ENCODE assay signal across 11 cellular contexts in the genomic region with DNA sequence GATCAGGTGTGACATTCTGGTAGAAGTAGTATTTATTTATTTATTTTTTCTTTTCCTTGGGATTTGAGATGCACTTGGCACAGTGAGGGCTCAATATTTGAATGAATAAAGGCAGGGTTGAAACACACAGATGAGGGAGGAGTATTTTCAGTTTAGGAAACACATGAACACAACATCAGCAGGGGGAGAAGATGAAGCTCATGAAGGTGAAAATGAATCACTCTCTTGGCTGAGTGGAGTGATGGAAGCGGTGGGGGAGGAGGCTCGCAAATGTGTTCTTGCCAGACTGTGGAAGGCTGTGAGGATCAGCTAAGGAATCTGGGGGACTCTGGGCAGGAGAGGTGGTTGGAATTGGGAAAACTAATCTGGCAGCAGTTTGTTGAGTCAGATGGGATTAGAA. TPM values are rescaled to one million over a fixed set of nuclear protein-coding genes. Genes with fewer than 3 reads are reported as not detected.
DNase-seq lines count a peak whose midpoint lies in the region; ATAC-seq and TF ChIP-seq lines count a peak whose summit lies in the region.
"Had no signal": no experiment of that assay in that cellular context is flagged by ENCODE, and none has a peak within 500 bp of the region (broad histone marks: within the 10 kb centered on the region; RNA-seq: fewer than 3 reads in every experiment).

No MANE protein-coding gene starts in this region.

- intact Hi-C loops in PC-3 (cut with micrococcal nuclease) (loop anchor here (10.0 kb wide), 1 partner anchor 48 kb away; no protein-coding TSS in a partner anchor), prostate gland (cut with DNase I) (no loop called here)

- H3K79me2 ChIP-seq in PC-3 (ENCODE audit: low read length): peaks cover 39% of the 10 kb centered on the region

- TF ChIP-seq CTCF in PC-3 (conservative IDR thresholded peaks at IDR 0.05; ENCODE audit: low read depth, low read length): no peak
- no peak for TF ChIP-seq CTCF in gastroesophageal sphincter (IDR thresholded peaks at IDR 0.05)
- no peak for TF ChIP-seq CTCF in prostate gland (IDR thresholded peaks at IDR 0.05)

- H3K36me3 ChIP-seq in PC-3 (ENCODE audit: low read depth, low read length) (no peaks in the 10 kb centered on the region), gastroesophageal sphincter (no peaks in the 10 kb centered on the region), prostate gland (no peaks in the 10 kb centered on the region)

- H3F3A ChIP-seq in PC-3 (ENCODE audit: low read length, unreplicated experiment): no peaks in the 10 kb centered on the region

- H3K9me2 ChIP-seq in PC-3 (replicated peaks; ENCODE audit: low read length): no peaks in the 10 kb centered on the region

- H3K9me3 ChIP-seq in PC-3 (ENCODE audit: low read length) (no peaks in the 10 kb centered on the region), gastroesophageal sphincter (no peaks in the 10 kb centered on the region), prostate gland (no peaks in the 10 kb centered on the region)

- ATAC-seq in PC-3: peak; percentile 40
- ATAC-seq in gastroesophageal sphincter: peak; percentile 85
- no peak for ATAC-seq in HG03097 (IDR thresholded peaks at IDR 0.05; ENCODE audit: low FRiP score, unreplicated experiment)

- no peak for TF ChIP-seq EP300 in gastroesophageal sphincter (IDR thresholded peaks at IDR 0.05)

- 0 out of 2 replicates have a peak overlapping the region, but pooled peaks have one; percentile 31 for H3K4me2 ChIP-seq in PC-3 (ENCODE audit: low read length)

- H3K27me3 ChIP-seq in PC-3 (ENCODE audit: low read length): no peaks in the 10 kb centered on the region
- H3K27me3 ChIP-seq in gastroesophageal sphincter: no peaks in the 10 kb centered on the region
- no peaks in the 10 kb centered on the region for H3K27me3 ChIP-seq in prostate gland (replicated peaks; ENCODE audit: insufficient read depth)

- TF ChIP-seq POLR2A in gastroesophageal sphincter (IDR thresholded peaks at IDR 0.05) (no peak), prostate gland (IDR thresholded peaks at IDR 0.05) (no peak)

- DNase-seq in Daoy (ENCODE audit: low read depth) (peak; percentile 17), PC-3 (peak; percentile 42), prostate gland (ENCODE audit: low spot score) (no peak), mucosa of gallbladder (ENCODE audit: low spot score) (no peak), substantia nigra (lab: John Stamatoyannopoulos, UW) (no peak), DMS79 (lab: John Stamatoyannopoulos, UW) (no peak)
- DNase-seq: activated gamma-delta T cell treated with Interleukin-2 at 50 U/mL for 16 hours, NCI-H146, small intestine had no signal

- H3K4me1 ChIP-seq in PC-3 (ENCODE audit: insufficient read depth, low read length) (peaks cover 61% of the 10 kb centered on the region), gastroesophageal sphincter (peaks cover 33 to 78% (median 48%) of the 10 kb centered on the region in 3 donors), prostate gland (replicated peaks) (no peaks in the 10 kb centered on the region)

- H4K20me1 ChIP-seq in PC-3 (ENCODE audit: low read length): no peaks in the 10 kb centered on the region

- BruUV-seq in PC-3 (replicated peaks; lab: Mats Ljungman, UMichigan): no TSS peak

- WGBS in gastroesophageal sphincter (ENCODE audit: low coverage in 1 of 2), 2 donors: 24 to 44% methylated on average over 2 of the region's 2 CpGs
- 74% methylated on average over 2 of the region's 2 CpGs for WGBS in prostate gland

- POLR2A ChIA-PET in PC-3 (lab: Charles Lee; ENCODE audit: unreplicated experiment): interaction anchor here (0.6 kb wide), 1 partner anchor 80 kb away, joined by 3 read pairs; no protein-coding TSS in a partner anchor

- no peak overlapping the region for H3K9ac ChIP-seq in PC-3 (ENCODE audit: low read length)

- CTCF ChIA-PET in PC-3 (lab: Charles Lee): no interaction called here

- no peak overlapping the region for H3K4me3 ChIP-seq in PC-3 (ENCODE audit: low read length)
- H3K4me3 ChIP-seq in gastroesophageal sphincter: no peak overlapping the region
- no peak overlapping the region for H3K4me3 ChIP-seq in prostate gland

- H2AFZ ChIP-seq in PC-3 (ENCODE audit: low read length): no peak overlapping the region

- no peak overlapping the region for H3K27ac ChIP-seq in PC-3 (ENCODE audit: low read length)
- H3K27ac ChIP-seq in gastroesophageal sphincter: peak overlapping the region in 3 of 4 donors; percentile 61 to 75 (median 69)
- peak overlapping the region; percentile 3 to 19 for H3K27ac ChIP-seq in prostate gland
- H3K27ac ChIP-seq in substantia nigra (ENCODE audit: low read depth, low read length, poor library complexity, severe bottlenecking): no peak overlapping the region

RNA-seq across cellular contexts. Expression of a gene that starts 55.3 kb away (rescaled TPM):
- total RNA-seq in Daoy (2014; rRNA removed; shearing (Covaris generic)): 7.7 and 9.4 TPM in 2 replicates
- total RNA-seq in PC-3 (2014; rRNA removed) (9.0 and 12.0 TPM in 2 replicates), gastroesophageal sphincter (100 to 1,000 TPM; 153 to 404 (median 215) TPM), prostate gland (10 to 100 TPM; 30.3 to 69.6 TPM), mucosa of gallbladder (52.2 TPM)

Comparison
In these comparisons a context has a peak if more than half of its experiments do, and no peak if none do; other contexts are left out.
1. DNase-seq: peak in Daoy (single experiment) and PC-3 (single experiment); none in prostate gland (single experiment), mucosa of gallbladder (single experiment), substantia nigra (0 of 49) and DMS79 (single experiment).
2. H3K27ac ChIP-seq: peak in gastroesophageal sphincter (3 of 4) and prostate gland (2 of 2); none in PC-3 (single experiment) and substantia nigra (single experiment).